Comparison of ENCODE assay signal across 17 cellular contexts in genomic region chr15:57504599-57504940, GRCh38.
A peak's percentile ranks its signal among the peaks of the same experiment; 100 is the strongest.
DNase-seq lines count a peak whose midpoint lies in the region; ATAC-seq and TF ChIP-seq lines count a peak whose summit lies in the region.
"Had no signal": no experiment of that assay in that cellular context is flagged by ENCODE, and none has a peak within 500 bp of the region (broad histone marks: within the 10 kb centered on the region; RNA-seq: fewer than 3 reads in every experiment).

No MANE protein-coding gene starts in this region.

- no peaks in the 10 kb centered on the region for H3K36me3 ChIP-seq in body of pancreas (replicated peaks in 1 of 2; ENCODE audit: insufficient read depth in 1 of 2, low read depth in 2 of 2)
- no peaks in the 10 kb centered on the region for H3K36me3 ChIP-seq in lower lobe of right lung
- no peaks in the 10 kb centered on the region for H3K36me3 ChIP-seq in stomach
- no peaks in the 10 kb centered on the region for H3K36me3 ChIP-seq in mucosa of descending colon (ENCODE audit: low read depth)
- H3K36me3 ChIP-seq: uterus had no signal

- DNase-seq in DMS53 treated with DMSO at 0.1 percent for 48 hours (lab: John Stamatoyannopoulos, UW; ENCODE audit: unreplicated experiment) (peak; percentile 32), body of pancreas (peak; percentile 32 to 67 (median 58)), lower lobe of right lung (no peak), stomach (no peak), mucosa of descending colon (no peak), UCSD-AML1 (lab: John Stamatoyannopoulos, UW; ENCODE audit: unreplicated experiment) (no peak), SK-N-DZ (ENCODE audit: low spot score) (no peak), erythroblast (lab: John Stamatoyannopoulos, UW) (no peak)
- DNase-seq: activated CD8-positive, alpha-beta memory T cell treated with anti-CD3 and anti-CD28 coated beads for 24 hours; activated naive CD8-positive, alpha-beta T cell treated with anti-CD3 and anti-CD28 coated beads, Interleukin-2, amount 10 ng/mL, durations not matched to agents 7 days and 5 days; MV-4-11; NCI-H187 treated with DMSO at 0.1 percent for 48 hours; NCI-H446; SHP77; stimulated activated naive B cell treated with anti-CD40 and anti-IgM and Interleukin-4, amounts not matched to agents 10 μg/mL and 1 μg/mL and 100 μg/mL, for 72 hours; T-helper 17 cell had no signal

- H3K27me3 ChIP-seq in body of pancreas, result no peaks in the 10 kb centered on the region
- no peaks in the 10 kb centered on the region for H3K27me3 ChIP-seq in lower lobe of right lung (ENCODE audit: low read depth)
- H3K27me3 ChIP-seq in stomach, result no peaks in the 10 kb centered on the region
- H3K27me3 ChIP-seq: uterus had no signal

- TF ChIP-seq EP300 in stomach (IDR thresholded peaks at IDR 0.05), result no peak

- no peak overlapping the region for H3K4me3 ChIP-seq in body of pancreas
- H3K4me3 ChIP-seq in lower lobe of right lung, result no peak overlapping the region
- H3K4me3 ChIP-seq in stomach, result no peak overlapping the region
- H3K4me3 ChIP-seq in mucosa of descending colon, result no peak overlapping the region
- H3K4me3 ChIP-seq: uterus had no signal

- intact Hi-C loops in body of pancreas (cut with DNase I), result no loop called here
- intact Hi-C loops in lower lobe of right lung (cut with DNase I), result no loop called here
- intact Hi-C loops in stomach (cut with DNase I; ENCODE audit: low total_unique reads), result no loop called here
- intact Hi-C loops in mucosa of descending colon (cut with DNase I, micrococcal nuclease), result no loop called here

- TF ChIP-seq CTCF in body of pancreas (IDR thresholded peaks at IDR 0.05) (no peak), lower lobe of right lung (IDR thresholded peaks at IDR 0.05) (no peak), stomach (IDR thresholded peaks at IDR 0.05) (no peak), mucosa of descending colon (IDR thresholded peaks at IDR 0.05) (no peak)

- H3K9me3 ChIP-seq in body of pancreas (no peaks in the 10 kb centered on the region), lower lobe of right lung (no peaks in the 10 kb centered on the region), stomach (no peaks in the 10 kb centered on the region), mucosa of descending colon (no peaks in the 10 kb centered on the region)
- H3K9me3 ChIP-seq: uterus had no signal

- 13 to 22% methylated on average over 1 of the region's 1 CpG for WGBS in body of pancreas, 2 donors
- 55 to 65% (median 56%) methylated on average over 1 of the region's 1 CpG for WGBS in stomach, 5 donors

- H3K27ac ChIP-seq in body of pancreas (peak overlapping the region; percentile 81 to 96 (median 94)), lower lobe of right lung (peak overlapping the region; percentile 84), stomach (peak overlapping the region; percentile 80 to 96 (median 87))

- peak; percentile 11 for ATAC-seq in body of pancreas
- ATAC-seq in lower lobe of right lung, result no peak
- ATAC-seq in mucosa of descending colon, result no peak
- ATAC-seq: stimulated activated naive B cell treated with anti-CD40 and anti-IgM and Interleukin-4, amounts not matched to agents 10 μg/mL and 1 μg/mL and 100 μg/mL, for 72 hours; T-helper 17 cell had no signal

- H3K4me1 ChIP-seq in body of pancreas, result peaks cover 100% of the 10 kb centered on the region
- peaks cover 41% of the 10 kb centered on the region for H3K4me1 ChIP-seq in lower lobe of right lung
- H3K4me1 ChIP-seq in stomach, result peaks cover 37 to 81% (median 55%) of the 10 kb centered on the region in 4 donors
- H3K4me1 ChIP-seq in mucosa of descending colon (ENCODE audit: low read depth), result peaks cover 22% of the 10 kb centered on the region
- H3K4me1 ChIP-seq: uterus had no signal

- TF ChIP-seq POLR2A in body of pancreas (IDR thresholded peaks at IDR 0.05) (no peak), stomach (IDR thresholded peaks at IDR 0.05) (no peak), erythroblast (IDR thresholded peaks at IDR 0.05; ENCODE audit: low read length) (no peak)

Comparison
In these comparisons a context has a peak if more than half of its experiments do, and no peak if none do; other contexts are left out.
1. DNase-seq: peak in DMS53 treated with DMSO at 0.1 percent for 48 hours (single experiment) and body of pancreas (4 of 4); none in lower lobe of right lung (single experiment), stomach (single experiment), mucosa of descending colon (0 of 3), UCSD-AML1 (single experiment), SK-N-DZ (single experiment) and erythroblast (0 of 2).
2. Peak in every context shown above with its lines, with median percentiles within 50 percentile points of each other: H3K27ac ChIP-seq.